Comparison of ENCODE assay signal across 1 cellular context in genomic region chr13:30039506-30039905, GRCh38.
TF ChIP-seq lines count a peak whose summit lies in the region.

No MANE protein-coding gene starts in this region.

TF ChIP-seq in GM23338, 12 proteins besides CTCF, POLR2A, EP300 and RAD21 (continued from another document):
- no peak for TF ChIP-seq STAT1 (IDR thresholded peaks at IDR 0.05; ENCODE audit: unreplicated experiment)
- TF ChIP-seq POLR2AphosphoS5 (IDR thresholded peaks at IDR 0.05; ENCODE audit: low read depth): no peak
- no peak for TF ChIP-seq CREB1 (CRISPR knock-in tag; IDR thresholded peaks at IDR 0.05; ENCODE audit: low read depth)
- TF ChIP-seq ZNF331 (CRISPR knock-in tag; IDR thresholded peaks at IDR 0.05; ENCODE audit: low read depth): no peak
- no peak for TF ChIP-seq ZNF114 (CRISPR knock-in tag; IDR thresholded peaks at IDR 0.05)
- TF ChIP-seq EZH2 (IDR thresholded peaks at IDR 0.05; ENCODE audit: low read depth, unreplicated experiment): no peak
